In the genomic region with DNA sequence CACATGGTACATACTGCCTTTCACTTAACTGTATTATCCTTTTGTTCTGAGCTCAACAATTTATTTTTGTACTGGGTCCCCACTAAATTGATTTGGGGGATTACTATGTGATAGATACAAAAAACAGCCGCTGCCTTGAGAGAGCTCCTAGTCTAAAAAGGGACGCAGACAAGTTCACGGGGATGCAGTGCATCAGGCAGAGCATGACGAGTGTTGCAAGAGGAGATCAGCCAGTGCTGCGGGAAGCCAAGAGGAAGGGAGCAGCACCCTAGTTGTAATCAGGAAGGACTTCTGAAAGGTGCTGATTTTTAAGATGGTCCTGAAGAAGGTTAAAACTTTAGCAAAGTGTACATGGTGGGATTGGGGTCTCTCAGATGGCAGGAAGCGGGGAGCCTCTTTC, we compare ENCODE assay signal across 13 cellular contexts.
"Had no signal": no experiment of that assay in that cellular context is flagged by ENCODE, and none has a peak within 500 bp of the region (broad histone marks: within the 10 kb centered on the region; RNA-seq: fewer than 3 reads in every experiment).

No MANE protein-coding gene starts in this region.

- H3K27ac Mint-ChIP-seq: activated T-helper 1 cell treated with anti-CD3 and anti-CD28 coated beads, Interleukin-12 subunit alpha, Interleukin-12 subunit beta, Interleukin-2, Interleukin-4 antibody, amounts not matched to agents 30 ng/mL and 10 ng/mL and 1 ng/mL, durations not matched to agents 14 hours and 24 hours and 36 hours; dendritic cell treated with granulocyte-macrophage colony-stimulating factor and Interleukin-4, amounts not matched to agents 40 ng/mL and 50 ng/mL, for 4 days; stimulated activated memory B cell treated with anti-CD40 and anti-IgM and Interleukin-4, amounts not matched to agents 10 μg/mL and 1 μg/mL and 100 μg/mL, for 72 hours; T-helper 2 cell treated with Interferon-gamma antibody and Interleukin-4, amounts not matched to agents 5 μg/mL and 100 μg/mL, for 36 hours had no signal

- H3K4me1 ChIP-seq: body of pancreas had no signal

- H3K4me3 ChIP-seq: adrenal gland, body of pancreas, right atrium auricular region, transverse colon had no signal

- ATAC-seq: body of pancreas; SK-N-SH treated with all-trans-retinoic acid at 6 μM for 48 hours; stimulated activated memory B cell treated with anti-CD40 and anti-IgM and Interleukin-4, amounts not matched to agents 10 μg/mL and 1 μg/mL and 100 μg/mL, for 72 hours had no signal

- H3K36me3 ChIP-seq: adrenal gland, right atrium auricular region, transverse colon had no signal

- H3K27me3 Mint-ChIP-seq: central memory CD8-positive, alpha-beta T cell; dendritic cell treated with granulocyte-macrophage colony-stimulating factor and Interleukin-4, amounts not matched to agents 40 ng/mL and 50 ng/mL, for 4 days; stimulated activated memory B cell treated with anti-CD40 and anti-IgM and Interleukin-4, amounts not matched to agents 10 μg/mL and 1 μg/mL and 100 μg/mL, for 72 hours had no signal

- H3K9me3 ChIP-seq: adrenal gland, body of pancreas, right atrium auricular region, transverse colon had no signal

- DNase-seq: activated CD4-positive, alpha-beta T cell treated with anti-CD3 and anti-CD28 coated beads for 1 hour; activated naive CD4-positive, alpha-beta T cell treated with Interleukin-2 at 50 U/mL for 16 hours; body of pancreas; small intestine; transverse colon had no signal

- H3K4me3 Mint-ChIP-seq: activated T-helper 1 cell treated with anti-CD3 and anti-CD28 coated beads, Interleukin-12 subunit alpha, Interleukin-12 subunit beta, Interleukin-2, Interleukin-4 antibody, amounts not matched to agents 30 ng/mL and 10 ng/mL and 1 ng/mL, durations not matched to agents 14 hours and 24 hours and 36 hours; central memory CD8-positive, alpha-beta T cell; dendritic cell treated with granulocyte-macrophage colony-stimulating factor and Interleukin-4, amounts not matched to agents 40 ng/mL and 50 ng/mL, for 4 days; stimulated activated memory B cell treated with anti-CD40 and anti-IgM and Interleukin-4, amounts not matched to agents 10 μg/mL and 1 μg/mL and 100 μg/mL, for 72 hours; T-helper 2 cell treated with Interferon-gamma antibody and Interleukin-4, amounts not matched to agents 5 μg/mL and 100 μg/mL, for 36 hours had no signal

- H3K27ac ChIP-seq: body of pancreas, right atrium auricular region, transverse colon had no signal

- H3K27me3 ChIP-seq: adrenal gland, body of pancreas, right atrium auricular region, transverse colon had no signal

- H3K9me3 Mint-ChIP-seq: activated T-helper 1 cell treated with anti-CD3 and anti-CD28 coated beads, Interleukin-12 subunit alpha, Interleukin-12 subunit beta, Interleukin-2, Interleukin-4 antibody, amounts not matched to agents 30 ng/mL and 10 ng/mL and 1 ng/mL, durations not matched to agents 14 hours and 24 hours and 36 hours; central memory CD8-positive, alpha-beta T cell; dendritic cell treated with granulocyte-macrophage colony-stimulating factor and Interleukin-4, amounts not matched to agents 40 ng/mL and 50 ng/mL, for 4 days; stimulated activated memory B cell treated with anti-CD40 and anti-IgM and Interleukin-4, amounts not matched to agents 10 μg/mL and 1 μg/mL and 100 μg/mL, for 72 hours; T-helper 2 cell treated with Interferon-gamma antibody and Interleukin-4, amounts not matched to agents 5 μg/mL and 100 μg/mL, for 36 hours had no signal

- FAIRE-seq: small intestine had no signal
